11 cellular contexts compared by ENCODE assay signal in genomic region chr4:86551387-86551786, GRCh38.
"Had no signal": no experiment of that assay in that cellular context is flagged by ENCODE, and none has a peak within 500 bp of the region (broad histone marks: within the 10 kb centered on the region; RNA-seq: fewer than 3 reads in every experiment).

No MANE protein-coding gene starts in this region.

- H3K4me3 ChIP-seq: GM23248, GM23338, HAP-1 had no signal

- H3K9ac ChIP-seq: GM23248 had no signal

- H3K4me3 Mint-ChIP-seq: GM23338, H9, HFFc6 had no signal

- H3K4me1 ChIP-seq: HAP-1 had no signal

- FAIRE-seq: H1, H54 had no signal

- H3K9me3 ChIP-seq: HAP-1 had no signal

- H3K36me3 ChIP-seq: HAP-1 had no signal

- H3K27ac Mint-ChIP-seq: GM23338, H9, HFFc6 had no signal

- H3K4me1 Mint-ChIP-seq: GM23338, H9 had no signal

- H3K27ac ChIP-seq: GM23248 had no signal

- DNase-seq: GM23248, GOT3, H7, H9, HCEC 1CT, HFFc6 had no signal

- ATAC-seq: GM23338, HCT116 had no signal

- H3K9me3 Mint-ChIP-seq: H9, HFFc6 had no signal
